In the genomic region with DNA sequence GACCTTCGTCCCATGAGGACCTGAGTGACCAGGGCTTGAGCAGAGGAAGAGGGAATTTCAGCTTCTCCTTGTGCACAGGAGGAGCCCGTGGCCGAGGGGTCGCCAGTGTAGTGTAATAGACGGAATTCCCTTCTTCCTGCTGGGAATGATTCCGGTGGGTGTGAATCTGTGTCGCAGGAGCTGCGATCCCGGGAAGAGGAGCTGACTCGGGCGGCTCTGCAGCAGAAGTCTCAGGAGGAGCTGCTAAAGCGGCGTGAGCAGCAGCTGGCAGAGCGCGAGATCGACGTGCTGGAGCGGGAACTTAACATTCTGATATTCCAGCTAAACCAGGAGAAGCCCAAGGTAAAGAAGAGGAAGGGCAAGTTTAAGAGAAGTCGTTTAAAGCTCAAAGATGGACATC, we compare ENCODE assay signal across 15 cellular contexts.
"Had no signal": no experiment of that assay in that cellular context is flagged by ENCODE, and none has a peak within 500 bp of the region (broad histone marks: within the 10 kb centered on the region; RNA-seq: fewer than 3 reads in every experiment).

No MANE protein-coding gene starts in this region.

- H3K27me3 Mint-ChIP-seq: activated CD8-positive, alpha-beta memory T cell treated with anti-CD3 and anti-CD28 coated beads, Interleukin-2, amount 10 ng/mL, durations not matched to agents 7 days and 5 days; dendritic cell treated with granulocyte-macrophage colony-stimulating factor and Interleukin-4, amounts not matched to agents 40 ng/mL and 50 ng/mL, for 4 days; memory B cell had no signal

- H3K36me3 ChIP-seq: ascending aorta, prostate gland had no signal

- H3K4me3 ChIP-seq: ascending aorta, prostate gland had no signal

- H3K9me3 Mint-ChIP-seq: activated naive CD4-positive, alpha-beta T cell treated with anti-CD3 and anti-CD28 coated beads, Interleukin-2, amount 10 ng/mL, durations not matched to agents 7 days and 5 days; dendritic cell treated with granulocyte-macrophage colony-stimulating factor and Interleukin-4, amounts not matched to agents 40 ng/mL and 50 ng/mL, for 4 days; effector memory CD8-positive, alpha-beta T cell; memory B cell; natural killer cell; T-cell had no signal

- ATAC-seq: activated CD8-positive, alpha-beta memory T cell treated with anti-CD3 and anti-CD28 coated beads, Interleukin-2, amount 10 ng/mL, durations not matched to agents 7 days and 5 days; effector memory CD8-positive, alpha-beta T cell; left ventricle myocardium superior; natural killer cell; sciatic nerve; T-cell had no signal

- H3K4me1 ChIP-seq: ascending aorta, prostate gland had no signal

- H3K27ac ChIP-seq: ascending aorta, prostate gland had no signal

- H3K36me3 Mint-ChIP-seq: activated naive CD4-positive, alpha-beta T cell treated with anti-CD3 and anti-CD28 coated beads, Interleukin-2, amount 10 ng/mL, durations not matched to agents 7 days and 5 days; memory B cell; natural killer cell had no signal

- H3K9me3 ChIP-seq: ascending aorta, prostate gland had no signal

- DNase-seq: activated CD4-positive, alpha-beta T cell treated with anti-CD3 and anti-CD28 coated beads for 1 hour; activated CD4-positive, alpha-beta T cell treated with anti-CD3 and anti-CD28 coated beads, Interleukin-2, amount 50 U/mL, for 48 hours; activated CD8-positive, alpha-beta memory T cell treated with anti-CD3 and anti-CD28 coated beads, Interleukin-2, amount 10 ng/mL, durations not matched to agents 7 days and 5 days; activated naive CD4-positive, alpha-beta T cell treated with anti-CD3 and anti-CD28 coated beads, Interleukin-2, amount 10 ng/mL, durations not matched to agents 7 days and 5 days; activated T-cell treated with anti-CD3 and anti-CD28 coated beads, Interleukin-2, amount 50 U/mL, for 1 hour; effector memory CD8-positive, alpha-beta T cell; left ventricle myocardium superior; natural killer cell; T-cell; T1000 had no signal

- H3K27me3 ChIP-seq: ascending aorta had no signal

- H3K27ac Mint-ChIP-seq: activated CD8-positive, alpha-beta memory T cell treated with anti-CD3 and anti-CD28 coated beads, Interleukin-2, amount 10 ng/mL, durations not matched to agents 7 days and 5 days; activated naive CD4-positive, alpha-beta T cell treated with anti-CD3 and anti-CD28 coated beads, Interleukin-2, amount 10 ng/mL, durations not matched to agents 7 days and 5 days; dendritic cell treated with granulocyte-macrophage colony-stimulating factor and Interleukin-4, amounts not matched to agents 40 ng/mL and 50 ng/mL, for 4 days; effector memory CD8-positive, alpha-beta T cell; memory B cell; natural killer cell; T-cell had no signal

- H3K4me3 Mint-ChIP-seq: activated CD8-positive, alpha-beta memory T cell treated with anti-CD3 and anti-CD28 coated beads, Interleukin-2, amount 10 ng/mL, durations not matched to agents 7 days and 5 days; activated naive CD4-positive, alpha-beta T cell treated with anti-CD3 and anti-CD28 coated beads, Interleukin-2, amount 10 ng/mL, durations not matched to agents 7 days and 5 days; dendritic cell treated with granulocyte-macrophage colony-stimulating factor and Interleukin-4, amounts not matched to agents 40 ng/mL and 50 ng/mL, for 4 days; effector memory CD8-positive, alpha-beta T cell; memory B cell; natural killer cell; T-cell had no signal
